26 cellular contexts compared by ENCODE assay signal in the genomic region with DNA sequence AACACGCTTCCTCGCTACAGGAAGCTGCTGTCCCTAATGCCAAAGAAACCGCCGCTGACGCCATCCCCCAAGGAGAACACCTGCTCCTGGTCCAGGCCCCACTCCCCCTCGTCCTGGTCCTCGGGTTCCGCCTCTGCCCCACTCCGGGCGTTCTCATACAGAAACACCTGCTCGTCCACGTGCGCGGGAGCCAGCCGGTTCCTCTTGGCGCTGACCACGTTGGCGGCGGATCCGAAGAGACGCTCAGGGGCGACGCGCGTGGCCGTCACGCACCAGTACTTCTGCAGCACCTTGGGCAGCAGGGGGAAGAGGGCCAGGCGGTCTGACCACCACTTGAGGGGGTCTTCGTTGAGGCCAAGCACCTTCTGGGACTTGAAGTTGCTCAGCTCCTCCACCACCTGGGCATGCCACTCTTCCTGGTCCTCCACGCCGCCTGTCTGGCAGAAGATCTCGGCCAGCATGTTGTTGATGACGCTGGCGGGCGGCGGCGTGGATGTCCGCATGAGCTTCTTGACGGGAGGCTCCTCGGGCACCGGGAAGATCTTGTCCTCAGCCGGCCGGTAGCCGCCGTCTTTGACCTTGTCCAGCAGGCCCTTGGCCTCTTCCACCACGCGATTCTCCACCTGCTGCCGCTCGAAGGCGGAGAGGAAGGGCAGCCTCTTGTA.
"Had no signal": no experiment of that assay in that cellular context is flagged by ENCODE, and none has a peak within 500 bp of the region (broad histone marks: within the 10 kb centered on the region; RNA-seq: fewer than 3 reads in every experiment).

No MANE protein-coding gene starts in this region.

- H3K4me3 ChIP-seq: coronary artery, heart left ventricle, lower lobe of right lung, neural progenitor cell, sigmoid colon, smooth muscle cell, thoracic aorta, upper lobe of left lung had no signal

- H3K4me1 Mint-ChIP-seq: activated CD4-positive, alpha-beta T cell treated with anti-CD3 and anti-CD28 coated beads for 36 hours; activated naive CD8-positive, alpha-beta T cell treated with anti-CD3 and anti-CD28 coated beads for 36 hours had no signal

- H3K9ac ChIP-seq: neural progenitor cell had no signal

- H3K36me3 ChIP-seq: neural progenitor cell had no signal

- DNase-seq: activated CD4-positive, alpha-beta T cell treated with anti-CD3 and anti-CD28 coated beads for 36 hours; activated CD4-positive, alpha-beta T cell treated with anti-CD3 and anti-CD28 coated beads, Interleukin-2, amount 50 U/mL, for 4 hours; activated CD8-positive, alpha-beta memory T cell treated with anti-CD3 and anti-CD28 coated beads, Interleukin-2, amount 50 U/mL, for 48 hours; activated naive CD4-positive, alpha-beta T cell treated with Interleukin-2 at 50 U/mL for 16 hours; activated naive CD8-positive, alpha-beta T cell treated with anti-CD3 and anti-CD28 coated beads for 36 hours; activated T-cell treated with anti-CD3 and anti-CD28 coated beads, Interleukin-2, amount 50 U/mL, for 48 hours; amniotic stem cell; lower lobe of right lung; mesendoderm; naive B cell; retina; sigmoid colon; stimulated activated CD4-positive, alpha-beta T cell treated with anti-CD3 and anti-CD28 coated beads, Interleukin-2, amount 100 ng/mL, for 48 hours; stimulated activated CD8-positive, alpha-beta memory T cell treated with anti-CD3 and anti-CD28 coated beads, Interleukin-4, amount 100 ng/mL, for 48 hours; stimulated activated naive CD4-positive, alpha-beta T cell; T-helper 2 cell had no signal

- H3K4me2 ChIP-seq: neural progenitor cell, smooth muscle cell had no signal

- H3K9me3 Mint-ChIP-seq: activated naive CD8-positive, alpha-beta T cell treated with anti-CD3 and anti-CD28 coated beads for 36 hours; naive B cell; neural progenitor cell had no signal

- FAIRE-seq: bronchial epithelial cell, keratinocyte had no signal

- H3K27me3 Mint-ChIP-seq: activated CD4-positive, alpha-beta T cell treated with anti-CD3 and anti-CD28 coated beads for 36 hours; activated naive CD8-positive, alpha-beta T cell treated with anti-CD3 and anti-CD28 coated beads for 36 hours; naive B cell; progenitor cell of endocrine pancreas had no signal

- H2AFZ ChIP-seq: neural progenitor cell had no signal

- H3K36me3 Mint-ChIP-seq: naive B cell had no signal

- H3K27ac Mint-ChIP-seq: activated CD4-positive, alpha-beta T cell treated with anti-CD3 and anti-CD28 coated beads for 36 hours; activated naive CD8-positive, alpha-beta T cell treated with anti-CD3 and anti-CD28 coated beads for 36 hours; neural progenitor cell; progenitor cell of endocrine pancreas had no signal

- H3K4me1 ChIP-seq: lower lobe of right lung had no signal

- H3K27ac ChIP-seq: coronary artery, heart left ventricle, lower lobe of right lung, neural progenitor cell, sigmoid colon, thoracic aorta, upper lobe of left lung, VCaP had no signal

- H3K4me3 Mint-ChIP-seq: activated CD4-positive, alpha-beta T cell treated with anti-CD3 and anti-CD28 coated beads for 36 hours; activated naive CD8-positive, alpha-beta T cell treated with anti-CD3 and anti-CD28 coated beads for 36 hours; naive B cell; neural progenitor cell had no signal

- H3K9me3 ChIP-seq: heart left ventricle, lower lobe of right lung, sigmoid colon, thoracic aorta, upper lobe of left lung had no signal

- H3K27me3 ChIP-seq: heart left ventricle, neural progenitor cell, sigmoid colon, upper lobe of left lung had no signal

- ATAC-seq: activated CD4-positive, alpha-beta T cell treated with anti-CD3 and anti-CD28 coated beads for 36 hours; lower lobe of right lung had no signal
